22 cellular contexts compared by ENCODE assay signal in genomic region chr2:153416071-153416470, GRCh38.
"Had no signal": no experiment of that assay in that cellular context is flagged by ENCODE, and none has a peak within 500 bp of the region (broad histone marks: within the 10 kb centered on the region; RNA-seq: fewer than 3 reads in every experiment).

No MANE protein-coding gene starts in this region.

- H3K27me3 ChIP-seq: adrenal gland, colonic mucosa, gastroesophageal sphincter, heart right ventricle, left lung, suprapubic skin, transverse colon, vagina had no signal

- ATAC-seq: activated CD4-positive, alpha-beta T cell treated with anti-CD3 and anti-CD28 coated beads for 36 hours; activated naive CD4-positive, alpha-beta T cell treated with anti-CD3 and anti-CD28 coated beads, Interleukin-2, amount 50 U/mL, for 72 hours; gastroesophageal sphincter; heart right ventricle; left lung; stimulated activated naive CD8-positive, alpha-beta T cell treated with anti-CD3 and anti-CD28 coated beads, Interleukin-15, amount 100 ng/mL, for 72 hours had no signal

- H3K27me3 Mint-ChIP-seq: activated CD4-positive, alpha-beta T cell treated with anti-CD3 and anti-CD28 coated beads for 36 hours; brain; central memory CD8-positive, alpha-beta T cell; stimulated activated naive CD8-positive, alpha-beta T cell treated with anti-CD3 and anti-CD28 coated beads, Interleukin-15, amount 100 ng/mL, for 72 hours had no signal

- H3K4me3 Mint-ChIP-seq: activated CD4-positive, alpha-beta T cell treated with anti-CD3 and anti-CD28 coated beads for 36 hours; activated T-helper 1 cell treated with anti-CD3 and anti-CD28 coated beads, Interleukin-12 subunit alpha, Interleukin-12 subunit beta, Interleukin-2, Interleukin-4 antibody, amounts not matched to agents 30 ng/mL and 10 ng/mL and 1 ng/mL, durations not matched to agents 14 hours and 24 hours and 36 hours; brain; central memory CD8-positive, alpha-beta T cell; nephron progenitor cell; stimulated activated naive CD8-positive, alpha-beta T cell treated with anti-CD3 and anti-CD28 coated beads, Interleukin-15, amount 100 ng/mL, for 72 hours had no signal

- H3K4me1 Mint-ChIP-seq: activated CD4-positive, alpha-beta T cell treated with anti-CD3 and anti-CD28 coated beads for 36 hours; brain; central memory CD8-positive, alpha-beta T cell; nephron progenitor cell had no signal

- H3K9me3 Mint-ChIP-seq: activated naive CD4-positive, alpha-beta T cell treated with anti-CD3 and anti-CD28 coated beads, Interleukin-2, amount 50 U/mL, for 72 hours; activated T-helper 1 cell treated with anti-CD3 and anti-CD28 coated beads, Interleukin-12 subunit alpha, Interleukin-12 subunit beta, Interleukin-2, Interleukin-4 antibody, amounts not matched to agents 30 ng/mL and 10 ng/mL and 1 ng/mL, durations not matched to agents 14 hours and 24 hours and 36 hours; brain; nephron progenitor cell; stimulated activated naive CD8-positive, alpha-beta T cell treated with anti-CD3 and anti-CD28 coated beads, Interleukin-15, amount 100 ng/mL, for 72 hours had no signal

- DNase-seq: activated CD4-positive, alpha-beta T cell treated with anti-CD3 and anti-CD28 coated beads for 36 hours; activated CD4-positive, alpha-beta T cell treated with anti-CD3 and anti-CD28 coated beads, Interleukin-2, amount 50 U/mL, for 48 hours; activated gamma-delta T cell treated with Interleukin-2 at 50 U/mL for 16 hours; activated T-cell treated with anti-CD3 and anti-CD28 coated beads for 4 hours; adrenal gland; colonic mucosa; heart right ventricle; left lung; midbrain; nephron progenitor cell; nucleus accumbens; posterior cingulate gyrus; retina; stimulated activated naive CD8-positive, alpha-beta T cell treated with anti-CD3 and anti-CD28 coated beads, Interleukin-15, amount 100 ng/mL, for 72 hours; transverse colon had no signal

- H3K4me3 ChIP-seq: adrenal gland, colonic mucosa, gastroesophageal sphincter, heart right ventricle, left lung, suprapubic skin, transverse colon, vagina had no signal

- H3K36me3 Mint-ChIP-seq: activated naive CD4-positive, alpha-beta T cell treated with anti-CD3 and anti-CD28 coated beads, Interleukin-2, amount 50 U/mL, for 72 hours; brain had no signal

- H3K27ac ChIP-seq: adrenal gland, colonic mucosa, gastroesophageal sphincter, heart right ventricle, left lung, suprapubic skin, transverse colon, vagina had no signal

- H3K36me3 ChIP-seq: adrenal gland, colonic mucosa, gastroesophageal sphincter, heart right ventricle, left lung, suprapubic skin, transverse colon, vagina had no signal

- H3K4me1 ChIP-seq: adrenal gland, colonic mucosa, gastroesophageal sphincter, heart right ventricle, left lung, suprapubic skin, transverse colon, vagina had no signal

- H3K27ac Mint-ChIP-seq: activated CD4-positive, alpha-beta T cell treated with anti-CD3 and anti-CD28 coated beads for 36 hours; activated naive CD4-positive, alpha-beta T cell treated with anti-CD3 and anti-CD28 coated beads, Interleukin-2, amount 50 U/mL, for 72 hours; activated T-helper 1 cell treated with anti-CD3 and anti-CD28 coated beads, Interleukin-12 subunit alpha, Interleukin-12 subunit beta, Interleukin-2, Interleukin-4 antibody, amounts not matched to agents 30 ng/mL and 10 ng/mL and 1 ng/mL, durations not matched to agents 14 hours and 24 hours and 36 hours; brain; nephron progenitor cell; stimulated activated naive CD8-positive, alpha-beta T cell treated with anti-CD3 and anti-CD28 coated beads, Interleukin-15, amount 100 ng/mL, for 72 hours had no signal

- H3K9me3 ChIP-seq: adrenal gland, colonic mucosa, gastroesophageal sphincter, heart right ventricle, left lung, suprapubic skin, transverse colon, vagina had no signal
